ENCODE assay signal across 8 cellular contexts in the genomic region with DNA sequence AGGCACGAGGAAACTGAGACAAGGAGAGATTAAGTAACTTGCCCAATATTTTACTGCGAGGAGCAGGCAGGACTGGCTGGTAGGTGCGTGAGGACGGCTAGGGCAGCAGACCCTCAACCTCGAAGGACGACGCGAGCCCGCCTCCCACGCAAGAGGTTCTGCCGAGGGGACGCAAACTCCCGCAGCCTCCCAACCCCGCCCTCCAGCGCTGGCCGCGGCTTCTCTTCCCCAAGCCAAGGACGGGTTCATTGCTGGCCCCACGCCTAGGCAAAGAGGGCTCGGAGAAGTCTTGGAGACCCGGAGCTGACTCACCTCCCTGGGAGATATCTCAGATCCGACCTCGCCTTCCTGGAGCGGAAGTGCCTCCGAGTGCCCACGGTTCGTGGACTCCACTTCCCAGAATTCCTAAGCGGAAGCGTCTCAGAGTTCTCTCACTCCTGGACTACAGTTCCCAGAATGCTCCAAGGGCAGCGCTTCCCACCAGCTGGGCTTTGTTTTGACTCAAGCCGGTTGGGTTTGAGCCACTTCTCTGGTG. TPM values are rescaled to one million over a fixed set of nuclear protein-coding genes. Genes with fewer than 3 reads are reported as not detected.
DNase-seq lines count a peak whose midpoint lies in the region; ATAC-seq, FAIRE-seq and TF ChIP-seq lines count a peak whose summit lies in the region.

TSS of gene ZNF235 (minus strand) at position 367 of the 535 bp plus-strand sequence. CDS start 1,621 bp downstream, outside the sequence.

- peak; percentile 87 for DNase-seq in CMK (ENCODE audit: low read depth)
- DNase-seq in HT1080 (ENCODE audit: low read depth): peak; percentile 98
- DNase-seq in NOMO-1 treated with dmso at 0.1 percent for 144 hours (lab: John Stamatoyannopoulos, UW; ENCODE audit: unreplicated experiment): peak; percentile 79
- peak; percentile 68 for DNase-seq in activated CD8-positive, alpha-beta memory T cell treated with anti-CD3 and anti-CD28 coated beads, Interleukin-2, amount 50 U/mL, for 4 hours
- DNase-seq in endothelial cell of umbilical vein (ENCODE audit: low read depth, low spot score): peak; percentile 97
- peak; percentile 58 to 78 for DNase-seq in mesothelial cell of epicardium (ENCODE audit: low spot score in 2 of 2, unreplicated experiment in 2 of 2)
- peak; percentile 53 to 66 for DNase-seq in stimulated activated CD8-positive, alpha-beta memory T cell treated with anti-CD3 and anti-CD28 coated beads, Interleukin-15, amount 100 ng/mL, for 4 hours (ENCODE audit: low read depth in 2 of 2)

- peaks cover 11% of the 10 kb centered on the region for H3K4me1 Mint-ChIP-seq in mesothelial cell of epicardium

- peak within 1 kb of the TSS; percentile 76 to 95 (median 82) for H3K4me3 ChIP-seq in endothelial cell of umbilical vein (replicated peaks in 1 of 3; ENCODE audit: insufficient read depth in 1 of 3, low read depth in 1 of 3, low read length in 3 of 3)

- peak within 1 kb of the TSS; percentile 96 for H3K27ac Mint-ChIP-seq in mesothelial cell of epicardium

- H3K4me2 ChIP-seq in endothelial cell of umbilical vein (ENCODE audit: insufficient read depth, low read length): peak within 1 kb of the TSS; percentile 97

- H3K36me3 ChIP-seq in endothelial cell of umbilical vein (ENCODE audit: control insufficient read depth in 2 of 2, extremely low read depth in 1 of 2, insufficient read depth in 2 of 2, low read length in 2 of 2): peaks cover 0 to 1% of the 10 kb centered on the region in 2 experiments

- dilution Hi-C loops in endothelial cell of umbilical vein (cut with MboI; ENCODE audit: extremely low pct_ligation_motif_present, low sequenced_read_pairs): no loop called here

- H2AFZ ChIP-seq in endothelial cell of umbilical vein (ENCODE audit: low read depth, low read length): peak within 1 kb of the TSS; percentile 100

- H3K4me3 Mint-ChIP-seq in mesothelial cell of epicardium: peak within 1 kb of the TSS; percentile 90

- H3K27me3 ChIP-seq in endothelial cell of umbilical vein (ENCODE audit: control insufficient read depth in 2 of 2, insufficient read depth in 2 of 2, low read length in 2 of 2): no peaks in the 10 kb centered on the region

- peak within 1 kb of the TSS; percentile 63 for H3K27ac ChIP-seq in endothelial cell of umbilical vein (ENCODE audit: insufficient read depth, low read depth, low read length)

- peaks cover 18% of the 10 kb centered on the region for H3K36me3 Mint-ChIP-seq in mesothelial cell of epicardium

- peak; percentile 51 for TF ChIP-seq POLR2A in endothelial cell of umbilical vein (IDR thresholded peaks at IDR 0.05; ENCODE audit: low read depth, low read length)

- intact Hi-C loops in endothelial cell of umbilical vein (cut with micrococcal nuclease): loop anchor here (1.0 to 10.0 kb wide), 9 partner anchors 44 to 300 kb away; partner anchors contain the start of genes ZNF112, ZNF224, ZNF225 and ZNF226

- H3K9me3 Mint-ChIP-seq in mesothelial cell of epicardium: peaks cover 31% of the 10 kb centered on the region

- CTCF ChIA-PET in endothelial cell of umbilical vein (lab: Charles Lee): interaction anchor here (1.3 to 1.4 kb wide), 3 partner anchors 46 to 140 kb away, joined by 3 to 5 read pairs (median 4); partner anchors contain the start of genes ZNF226 and ZNF227

- H3K9ac ChIP-seq in endothelial cell of umbilical vein (replicated peaks; ENCODE audit: extremely low read depth, insufficient read depth, low read length): peak within 1 kb of the TSS; percentile 67

- ATAC-seq in GM19468 (IDR thresholded peaks at IDR 0.05; ENCODE audit: extremely low read depth, unreplicated experiment): peak; percentile 47

- H3K9me3 ChIP-seq in endothelial cell of umbilical vein (replicated peaks; ENCODE audit: control insufficient read depth, insufficient read depth, low read length): no peaks in the 10 kb centered on the region

- POLR2A ChIA-PET in endothelial cell of umbilical vein (lab: Charles Lee): interaction anchor here (0.5 to 1.1 kb wide), 3 partner anchors 140 to 478 kb away, joined by 3 to 7 read pairs (median 4); partner anchors contain the start of genes ZNF226 and ZNF283

- H3K27me3 Mint-ChIP-seq in mesothelial cell of epicardium (ENCODE audit: low read depth): no peaks in the 10 kb centered on the region

- peaks cover 5% of the 10 kb centered on the region for H3K4me1 ChIP-seq in endothelial cell of umbilical vein (ENCODE audit: control insufficient read depth, extremely low read depth, insufficient read depth, low read length)

- no peaks in the 10 kb centered on the region for H3K79me2 ChIP-seq in endothelial cell of umbilical vein (ENCODE audit: control insufficient read depth, insufficient read depth, low read length)

- FAIRE-seq in endothelial cell of umbilical vein (lab: Jason Lieb, UNC): peak; percentile 100

- no peaks in the 10 kb centered on the region for H3K9me1 ChIP-seq in endothelial cell of umbilical vein (replicated peaks; ENCODE audit: control insufficient read depth, extremely low read depth, insufficient read depth, low read length)

- TF ChIP-seq CTCF in endothelial cell of umbilical vein (IDR thresholded peaks at IDR 0.05; ENCODE audit: extremely low read depth in 1 of 2, insufficient read depth in 1 of 2, low read depth in 1 of 2, low read length in 2 of 2): no peak
- no peak for TF ChIP-seq CTCF in mesothelial cell of epicardium (IDR thresholded peaks at IDR 0.05; ENCODE audit: unreplicated experiment)

- BruUV-seq in endothelial cell of umbilical vein (replicated peaks; lab: Mats Ljungman, UMichigan): no TSS peak

- no peaks in the 10 kb centered on the region for H4K20me1 ChIP-seq in endothelial cell of umbilical vein (replicated peaks; ENCODE audit: control insufficient read depth, extremely low read depth, insufficient read depth, low read length)

TF ChIP-seq in endothelial cell of umbilical vein, 7 proteins besides CTCF, POLR2A, EP300 and RAD21:
- TF ChIP-seq POLR2AphosphoS5 (IDR thresholded peaks at IDR 0.05; ENCODE audit: insufficient read depth, low read depth, low read length) (peak; percentile 82), GATA2 (IDR thresholded peaks at IDR 0.05; ENCODE audit: insufficient read depth, insufficient read length, low read depth, low read length) (peak; percentile 61), JUN (IDR thresholded peaks at IDR 0.05; ENCODE audit: borderline replicate concordance, insufficient read depth, insufficient read length, low read depth) (peak; percentile 31), MAX (IDR thresholded peaks at IDR 0.05; ENCODE audit: insufficient read depth, insufficient read length) (peak; percentile 3), FOS (IDR thresholded peaks at IDR 0.05; ENCODE audit: borderline replicate concordance, insufficient read depth, low read length) (peak; percentile 90), MYC (IDR thresholded peaks at IDR 0.05; ENCODE audit: low read depth, low read length) (no peak), EZH2 (IDR thresholded peaks at IDR 0.05; ENCODE audit: borderline replicate concordance, low read depth, low read length, severe bottlenecking) (no peak)

RNA-seq across cellular contexts. Expression of gene ZNF235, which starts in this region (rescaled TPM):
- 1.9 and 3.1 TPM in 2 replicates for total RNA-seq in HT1080 (2014; rRNA removed; shearing (Covaris generic))
- 1.3 and 2.4 TPM in 2 replicates for polyA plus RNA-seq in HT1080 (2015; cell fraction: cytosol; rRNA removed)
- 4.0 and 6.3 TPM in 2 replicates for polyA plus RNA-seq in HT1080 (2015; cell fraction: nucleus; rRNA removed)
- 5.2 TPM in 2 replicates for total RNA-seq in endothelial cell of umbilical vein
- 1.8 and 2.0 TPM in 2 replicates for polyA plus RNA-seq in endothelial cell of umbilical vein
- polyA plus RNA-seq in endothelial cell of umbilical vein (2011; cell fraction: cytosol; rRNA removed): 1.6 and 1.7 TPM in 2 replicates
- polyA plus RNA-seq in endothelial cell of umbilical vein (2011; cell fraction: nucleus; rRNA removed): 9.3 and 9.9 TPM in 2 replicates
- polyA plus RNA-seq in endothelial cell of umbilical vein (2012): 1.7 and 2.1 TPM in 2 replicates
- 5.7 and 7.8 TPM in 2 replicates for polyA minus RNA-seq in endothelial cell of umbilical vein
- polyA minus RNA-seq in endothelial cell of umbilical vein (2011; cell fraction: cytosol; rRNA and poly(A)+ RNA removed): 0.72 TPM
- polyA minus RNA-seq in endothelial cell of umbilical vein (2011; cell fraction: nucleus; rRNA and poly(A)+ RNA removed): 8.6 and 11.0 TPM in 2 replicates
- total RNA-seq in mesothelial cell of epicardium: 12.5 to 14.0 TPM (median 13.2 TPM) in 3 replicates

Comparison
In these comparisons a context has a peak if more than half of its experiments do, and no peak if none do; other contexts are left out.
1. Peak in every context shown above with its lines: DNase-seq, ATAC-seq, H3K4me3 ChIP-seq and H3K27ac ChIP-seq.